Comparison of ENCODE assay signal across 21 cellular contexts in the genomic region with DNA sequence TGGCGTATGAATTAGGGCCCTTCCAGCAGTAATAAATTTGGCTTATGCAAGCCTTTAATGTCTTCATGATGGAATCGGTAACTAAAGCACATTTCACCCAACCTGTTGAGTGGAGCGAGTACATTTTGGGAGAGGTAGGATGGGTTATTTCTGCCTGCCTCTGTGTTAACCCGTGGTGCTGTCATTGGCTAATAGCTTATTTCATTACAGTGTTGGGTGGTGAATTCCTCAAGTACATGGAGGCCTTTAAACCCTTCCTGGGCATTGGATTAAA. TPM values are rescaled to one million over a fixed set of nuclear protein-coding genes. Genes with fewer than 3 reads are reported as not detected.
DNase-seq lines count a peak whose midpoint lies in the region; ATAC-seq, FAIRE-seq and TF ChIP-seq lines count a peak whose summit lies in the region.
"Had no signal": no experiment of that assay in that cellular context is flagged by ENCODE, and none has a peak within 500 bp of the region (broad histone marks: within the 10 kb centered on the region; RNA-seq: fewer than 3 reads in every experiment).

No MANE protein-coding gene starts in this region.

- H3K9ac ChIP-seq in GM12878 (ENCODE audit: control insufficient read depth, insufficient read depth, low read length), result no peak overlapping the region

- no peaks in the 10 kb centered on the region for H3K27me3 Mint-ChIP-seq in activated T-cell treated with anti-CD3 and anti-CD28 coated beads, Interleukin-2, amount 50 U/mL, for 24 hours
- peaks cover 9% of the 10 kb centered on the region for H3K27me3 Mint-ChIP-seq in GM23338 (ENCODE audit: insufficient read depth, low read depth, poor library complexity)
- H3K27me3 Mint-ChIP-seq in activated CD4-positive, alpha-beta memory T cell treated with anti-CD3 and anti-CD28 coated beads for 36 hours, result no peaks in the 10 kb centered on the region
- H3K27me3 Mint-ChIP-seq: B cell; CD4-positive, alpha-beta memory T cell; IgD-negative memory B cell had no signal

- no peaks in the 10 kb centered on the region for H3K9me3 ChIP-seq in GM12878 (replicated peaks; ENCODE audit: control insufficient read depth, insufficient read depth, low read length)

- H3K4me2 ChIP-seq in GM23338, result no peak overlapping the region
- no peak overlapping the region for H3K4me2 ChIP-seq in GM12878 (ENCODE audit: control insufficient read depth, insufficient read depth)

- H3K79me2 ChIP-seq in GM23338 (replicated peaks; ENCODE audit: insufficient read depth) (peaks cover 27% of the 10 kb centered on the region), GM12878 (ENCODE audit: control insufficient read depth, insufficient read depth, low read length) (no peaks in the 10 kb centered on the region; the same call in 1 of the 2 replicates)

- CTCF ChIA-PET in GM12878 (lab: Yijun Ruan, JAX), result interaction anchor here (0.8 to 6.1 kb wide), 4 partner anchors 12 to 126 kb away, joined by 3 to 47 read pairs (median 4); no protein-coding TSS in a partner anchor
- CTCF ChIA-PET in activated CD4-positive, alpha-beta memory T cell treated with anti-CD3 and anti-CD28 coated beads for 36 hours (lab: Charles Lee), result interaction anchor here (1.0 to 1.9 kb wide), 2 partner anchors 11 to 114 kb away, joined by 3 to 18 read pairs; no protein-coding TSS in a partner anchor

- no peak for ATAC-seq in GM23338
- no peak for ATAC-seq in GM12878
- no peak for ATAC-seq in HG02938 (IDR thresholded peaks at IDR 0.05; ENCODE audit: unreplicated experiment)
- ATAC-seq: HCT116 had no signal

- DNase-seq in activated T-cell treated with anti-CD3 and anti-CD28 coated beads, Interleukin-2, amount 50 U/mL, for 24 hours, result no peak
- DNase-seq in activated T-cell treated with anti-CD3 and anti-CD28 coated beads for 4 hours (no peak), GM23338 (ENCODE audit: low spot score) (no peak), GM12878 (ENCODE audit: low read depth, low spot score) (no peak), SIG-M5 (lab: John Stamatoyannopoulos, UW) (no peak)
- DNase-seq in activated CD4-positive, alpha-beta memory T cell treated with anti-CD3 and anti-CD28 coated beads for 36 hours, result no peak
- DNase-seq: ACHN; C1 segment of cervical spinal cord; CD4-positive, alpha-beta memory T cell; DND-41; GDM1; KG1 had no signal

- no peak for TF ChIP-seq POLR2A in GM12878 (IDR thresholded peaks at IDR 0.05; ENCODE audit: low read depth, low read length)

- H3K36me3 ChIP-seq in GM23338 (ENCODE audit: insufficient read depth), result peaks cover 96% of the 10 kb centered on the region
- peaks cover 26 to 62% of the 10 kb centered on the region in 2 experiments for H3K36me3 ChIP-seq in GM12878 (ENCODE audit: control insufficient read depth in 2 of 2, insufficient read depth in 2 of 2, low read length in 1 of 2)

- intact Hi-C loops in GM12878 (cut with micrococcal nuclease; ENCODE audit: unreplicated experiment), result no loop called here
- intact Hi-C loops in activated CD4-positive, alpha-beta memory T cell treated with anti-CD3 and anti-CD28 coated beads for 36 hours (cut with micrococcal nuclease), result no loop called here

- WGBS in GM12878 (ENCODE audit: insufficient coverage, insufficient replicate concordance, low lambda C conversion rate, missing lambda C conversion rate), result 83% methylated on average over 4 of the region's 4 CpGs

- RAD21 ChIA-PET in GM12878 (lab: Charles Lee; ENCODE audit: unreplicated experiment), result interaction anchor here (1.6 kb wide), 1 partner anchor 11 kb away, joined by 5 read pairs; no protein-coding TSS in a partner anchor

- peak overlapping the region; percentile 55 for H3K27ac Mint-ChIP-seq in activated T-cell treated with anti-CD3 and anti-CD28 coated beads, Interleukin-2, amount 50 U/mL, for 24 hours
- H3K27ac Mint-ChIP-seq in GM23338, result no peak overlapping the region
- H3K27ac Mint-ChIP-seq in activated CD4-positive, alpha-beta memory T cell treated with anti-CD3 and anti-CD28 coated beads for 36 hours, result no peak overlapping the region
- H3K27ac Mint-ChIP-seq: B cell had no signal

- peaks cover 33% of the 10 kb centered on the region for H3K4me1 Mint-ChIP-seq in activated T-cell treated with anti-CD3 and anti-CD28 coated beads, Interleukin-2, amount 50 U/mL, for 24 hours (ENCODE audit: low read depth)
- H3K4me1 Mint-ChIP-seq in GM23338, result no peaks in the 10 kb centered on the region
- H3K4me1 Mint-ChIP-seq in activated CD4-positive, alpha-beta memory T cell treated with anti-CD3 and anti-CD28 coated beads for 36 hours (ENCODE audit: low read depth), result peaks cover 27% of the 10 kb centered on the region
- H3K4me1 Mint-ChIP-seq: B cell had no signal

- peak overlapping the region; percentile 12; the same call in 1 of the 2 replicates for H3K27ac ChIP-seq in GM23338 (ENCODE audit: low read depth)
- H3K27ac ChIP-seq in GM12878 (ENCODE audit: control insufficient read depth, insufficient read depth), result no peak overlapping the region

- no peak overlapping the region for H2AFZ ChIP-seq in GM23338
- H2AFZ ChIP-seq in GM12878 (ENCODE audit: control insufficient read depth, low read depth, low read length), result no peak overlapping the region

- in situ Hi-C loops in GM12878 (cut with MboI), result no loop called here

- H3K4me1 ChIP-seq in GM23338 (ENCODE audit: insufficient read depth) (no peaks in the 10 kb centered on the region), GM12878 (ENCODE audit: control insufficient read depth, insufficient read depth, low read length) (no peaks in the 10 kb centered on the region)

- POLR2A ChIA-PET in GM12878 (lab: Charles Lee), result interaction anchor here (0.6 kb wide), 3 partner anchors 12 to 1516 kb away, joined by 3 to 8 read pairs (median 4); no protein-coding TSS in a partner anchor
- POLR2A ChIA-PET in activated CD4-positive, alpha-beta memory T cell treated with anti-CD3 and anti-CD28 coated beads for 36 hours (lab: Charles Lee), result interaction anchor here (1.0 to 1.3 kb wide), 2 partner anchors 27 to 114 kb away, joined by 3 read pairs; a partner anchor contains a TSS

- H4K20me1 ChIP-seq in GM23338 (replicated peaks; ENCODE audit: insufficient read depth), result peaks cover 36% of the 10 kb centered on the region
- H4K20me1 ChIP-seq in GM12878 (ENCODE audit: control insufficient read depth, insufficient read depth), result no peaks in the 10 kb centered on the region

- no peak for FAIRE-seq in GM12878 (lab: Jason Lieb, UNC)
- FAIRE-seq: D721Med, GM19239, H54 had no signal

- H3K4me3 Mint-ChIP-seq in activated T-cell treated with anti-CD3 and anti-CD28 coated beads, Interleukin-2, amount 50 U/mL, for 24 hours, result no peak overlapping the region
- no peak overlapping the region for H3K4me3 Mint-ChIP-seq in GM23338
- no peak overlapping the region for H3K4me3 Mint-ChIP-seq in activated CD4-positive, alpha-beta memory T cell treated with anti-CD3 and anti-CD28 coated beads for 36 hours
- H3K4me3 Mint-ChIP-seq: B cell; CD4-positive, alpha-beta memory T cell; IgD-negative memory B cell had no signal

- no peak for TF ChIP-seq RAD21 in GM12878 (IDR thresholded peaks at IDR 0.05; ENCODE audit: insufficient read depth, low read depth, low read length)

- peaks cover 97% of the 10 kb centered on the region for H3K36me3 Mint-ChIP-seq in activated T-cell treated with anti-CD3 and anti-CD28 coated beads, Interleukin-2, amount 50 U/mL, for 24 hours (ENCODE audit: low read depth)
- peaks cover 99% of the 10 kb centered on the region for H3K36me3 Mint-ChIP-seq in GM23338 (ENCODE audit: low read depth)
- H3K36me3 Mint-ChIP-seq in activated CD4-positive, alpha-beta memory T cell treated with anti-CD3 and anti-CD28 coated beads for 36 hours, result peaks cover 81% of the 10 kb centered on the region

- TF ChIP-seq EP300 in GM12878 (IDR thresholded peaks at IDR 0.05; ENCODE audit: borderline replicate concordance in 1 of 2, control insufficient read depth in 1 of 2, low read depth in 2 of 2, low read length in 2 of 2), result no peak

- SMC1A ChIA-PET in GM12878 (lab: Charles Lee; ENCODE audit: uncharacterized antibody, unreplicated experiment), result interaction anchor here (1.2 to 1.7 kb wide), 4 partner anchors 13 to 60 kb away, joined by 3 to 6 read pairs (median 3); no protein-coding TSS in a partner anchor

- no peaks in the 10 kb centered on the region for H3K9me2 ChIP-seq in GM23338 (ENCODE audit: insufficient read depth)

- H3K27me3 ChIP-seq in GM23338 (ENCODE audit: insufficient read depth), result no peaks in the 10 kb centered on the region
- H3K27me3 ChIP-seq in GM12878 (replicated peaks in 1 of 2; ENCODE audit: control insufficient read depth in 2 of 2, insufficient read depth in 2 of 2, low read length in 1 of 2), result no peaks in the 10 kb centered on the region

- TF ChIP-seq CTCF in GM23338 (conservative IDR thresholded peaks at IDR 0.05; ENCODE audit: low read depth in 2 of 2) (no peak), GM12878 (IDR thresholded peaks at IDR 0.05 in 2 of 3, conservative IDR thresholded peaks at IDR 0.05 in 1 of 3; ENCODE audit: control insufficient read depth in 2 of 3, extremely low read depth in 1 of 3, insufficient read depth in 1 of 3, low read depth in 3 of 3, low read length in 3 of 3) (no peak)

- H3K4me3 ChIP-seq in GM23338 (no peak overlapping the region), GM12878 (no peak overlapping the region)

- peaks cover 55% of the 10 kb centered on the region for H3F3A ChIP-seq in GM23338 (replicated peaks; ENCODE audit: low read depth)

- BruUV-seq in GM12878 (replicated peaks; lab: Mats Ljungman, UMichigan), result TSS peak; percentile 9

- no peaks in the 10 kb centered on the region for H3K9me3 Mint-ChIP-seq in activated T-cell treated with anti-CD3 and anti-CD28 coated beads, Interleukin-2, amount 50 U/mL, for 24 hours
- no peaks in the 10 kb centered on the region for H3K9me3 Mint-ChIP-seq in GM23338
- H3K9me3 Mint-ChIP-seq in activated CD4-positive, alpha-beta memory T cell treated with anti-CD3 and anti-CD28 coated beads for 36 hours, result no peaks in the 10 kb centered on the region
- H3K9me3 Mint-ChIP-seq: CD4-positive, alpha-beta memory T cell; IgD-negative memory B cell had no signal

RNA-seq across cellular contexts. Expression of a gene that starts 17.8 kb away (rescaled TPM):
- 10.6 and 12.1 TPM in 2 replicates for total RNA-seq in GM23338 (2014; rRNA removed; shearing (Covaris generic))
- polyA plus RNA-seq in GM23338 (2016; fragmentation: Nextera tagmentation; extraction: Ambion mirVana) (2.2 and 2.5 TPM in 2 replicates), GM12878 (2011; rRNA removed) (2.0 and 2.7 TPM in 2 replicates), GM12878 (2014; fragmentation: Illumina TruSeq; extraction: Trizol) (0.38 TPM in 1 of 2 replicates, not detected in the other), GM12878 (2014; fragmentation: Nextera tagmentation; extraction: Ambion mirVana) (not detected), GM12878 (2014; rRNA removed) (0.74 and 1.4 TPM in 2 replicates), GM12878 (2016; fragmentation: Nextera tagmentation; extraction: Ambion mirVana) (under 1 TPM in 1 of 2 experiments, not detected in 1; 0.11 TPM)
- 10.4 and 10.6 TPM in 2 replicates for total RNA-seq in GM12878 (2013; cell fraction: nucleolus; rRNA removed)
- total RNA-seq in GM12878 (2014; rRNA removed) (0.11 and 0.23 TPM in 2 replicates), GM12878 (2014; rRNA removed; fragmentation: Illumina TruSeq; extraction: Trizol) (0.18 and 0.85 TPM in 2 replicates), GM12878 (2021) (0.69 and 1.5 TPM in 2 replicates)
- polyA plus RNA-seq in GM12878 (2011; ENCODE audit: low read depth), result 0.79 TPM
- polyA plus RNA-seq in GM12878 (2011; cell fraction: cytosol; rRNA removed), result 1.9 and 3.5 TPM in 2 replicates
- 18.8 and 22.1 TPM in 2 replicates for polyA plus RNA-seq in GM12878 (2011; cell fraction: nucleus; rRNA removed)
- polyA plus RNA-seq in GM12878 (2012), result 1.8 and 2.9 TPM in 2 replicates
- 1.4 and 1.8 TPM in 2 replicates for polyA minus RNA-seq in GM12878 (2011; rRNA and poly(A)+ RNA removed)
- 0.94 and 1.1 TPM in 2 replicates for polyA minus RNA-seq in GM12878 (2011; cell fraction: cytosol; rRNA and poly(A)+ RNA removed)
- polyA minus RNA-seq in GM12878 (2011; cell fraction: nucleus; rRNA and poly(A)+ RNA removed), result 1.8 and 2.7 TPM in 2 replicates
- 10 to 100 TPM; 11.3 to 13.0 TPM for total RNA-seq in activated CD4-positive, alpha-beta memory T cell treated with anti-CD3 and anti-CD28 coated beads for 36 hours

RNA-seq across cellular contexts. Expression of a gene that starts 26.4 kb away (rescaled TPM):
- 526 and 599 TPM in 2 replicates for total RNA-seq in GM23338 (2014; rRNA removed; shearing (Covaris generic))
- 219 and 274 TPM in 2 replicates for polyA plus RNA-seq in GM23338 (2016; fragmentation: Nextera tagmentation; extraction: Ambion mirVana)
- 212 and 232 TPM in 2 replicates for total RNA-seq in GM12878 (2013; cell fraction: nucleolus; rRNA removed)
- 246 and 258 TPM in 2 replicates for total RNA-seq in GM12878 (2014; rRNA removed)
- total RNA-seq in GM12878 (2014; rRNA removed; fragmentation: Illumina TruSeq; extraction: Trizol), result 261 and 282 TPM in 2 replicates
- 485 and 525 TPM in 2 replicates for total RNA-seq in GM12878 (2021)
- polyA plus RNA-seq in GM12878 (2011; ENCODE audit: low read depth), result 133 TPM
- 231 and 237 TPM in 2 replicates for polyA plus RNA-seq in GM12878 (2011; rRNA removed)
- 156 and 173 TPM in 2 replicates for polyA plus RNA-seq in GM12878 (2011; cell fraction: cytosol; rRNA removed)
- 144 and 217 TPM in 2 replicates for polyA plus RNA-seq in GM12878 (2011; cell fraction: nucleus; rRNA removed)
- polyA plus RNA-seq in GM12878 (2012), result 185 and 207 TPM in 2 replicates
- 430 and 445 TPM in 2 replicates for polyA plus RNA-seq in GM12878 (2014; fragmentation: Illumina TruSeq; extraction: Trizol)
- 100 to 1,000 TPM; 130 to 233 TPM for polyA plus RNA-seq in GM12878 (2014; fragmentation: Nextera tagmentation; extraction: Ambion mirVana)
- polyA plus RNA-seq in GM12878 (2014; rRNA removed), result 255 and 258 TPM in 2 replicates
- 10 to 100 TPM; 67.8 to 73.9 TPM for polyA plus RNA-seq in GM12878 (2016; fragmentation: Nextera tagmentation; extraction: Ambion mirVana)
- polyA minus RNA-seq in GM12878 (2011; rRNA and poly(A)+ RNA removed), result 236 and 343 TPM in 2 replicates
- 95.2 and 97.0 TPM in 2 replicates for polyA minus RNA-seq in GM12878 (2011; cell fraction: cytosol; rRNA and poly(A)+ RNA removed)
- polyA minus RNA-seq in GM12878 (2011; cell fraction: nucleus; rRNA and poly(A)+ RNA removed), result 44.5 and 57.6 TPM in 2 replicates
- 100 to 1,000 TPM; 475 to 488 TPM for total RNA-seq in activated CD4-positive, alpha-beta memory T cell treated with anti-CD3 and anti-CD28 coated beads for 36 hours

RNA-seq across cellular contexts. Expression of a gene that starts 56.9 kb away (rescaled TPM):
- not detected in 2 replicates for total RNA-seq in GM23338 (2014; rRNA removed; shearing (Covaris generic))
- polyA plus RNA-seq in GM23338 (2016; fragmentation: Nextera tagmentation; extraction: Ambion mirVana), result not detected in 2 replicates
- total RNA-seq in GM12878 (2013; cell fraction: nucleolus; rRNA removed), result 7.7 and 9.6 TPM in 2 replicates
- 7.9 and 8.4 TPM in 2 replicates for total RNA-seq in GM12878 (2014; rRNA removed)
- total RNA-seq in GM12878 (2014; rRNA removed; fragmentation: Illumina TruSeq; extraction: Trizol), result 3.2 and 4.1 TPM in 2 replicates
- total RNA-seq in GM12878 (2021), result 8.3 and 9.5 TPM in 2 replicates
- polyA plus RNA-seq in GM12878 (2011; ENCODE audit: low read depth), result 2.3 TPM
- 8.6 and 9.6 TPM in 2 replicates for polyA plus RNA-seq in GM12878 (2011; rRNA removed)
- polyA plus RNA-seq in GM12878 (2011; cell fraction: cytosol; rRNA removed), result 11.3 and 12.2 TPM in 2 replicates
- 21.6 and 25.3 TPM in 2 replicates for polyA plus RNA-seq in GM12878 (2011; cell fraction: nucleus; rRNA removed)
- polyA plus RNA-seq in GM12878 (2012), result 4.7 and 7.3 TPM in 2 replicates
- polyA plus RNA-seq in GM12878 (2014; fragmentation: Illumina TruSeq; extraction: Trizol), result 4.8 and 6.0 TPM in 2 replicates
- 1 to 10 TPM in 1 of 2 experiments, under 1 TPM in 1; 0.63 to 1.8 TPM for polyA plus RNA-seq in GM12878 (2014; fragmentation: Nextera tagmentation; extraction: Ambion mirVana)
- polyA plus RNA-seq in GM12878 (2014; rRNA removed), result 6.0 and 6.3 TPM in 2 replicates
- 1 to 10 TPM; 1.6 to 1.7 TPM for polyA plus RNA-seq in GM12878 (2016; fragmentation: Nextera tagmentation; extraction: Ambion mirVana)
- 6.6 and 12.4 TPM in 2 replicates for polyA minus RNA-seq in GM12878 (2011; rRNA and poly(A)+ RNA removed)
- 6.7 and 10.3 TPM in 2 replicates for polyA minus RNA-seq in GM12878 (2011; cell fraction: cytosol; rRNA and poly(A)+ RNA removed)
- 9.1 and 11.5 TPM in 2 replicates for polyA minus RNA-seq in GM12878 (2011; cell fraction: nucleus; rRNA and poly(A)+ RNA removed)
- 10 to 100 TPM; 57.7 to 58.2 TPM for total RNA-seq in activated CD4-positive, alpha-beta memory T cell treated with anti-CD3 and anti-CD28 coated beads for 36 hours
- total RNA-seq: A172, HT1080 had no signal

Comparison
In these comparisons a context has a peak if more than half of its experiments do, and no peak if none do; other contexts are left out.
1. RNA of a gene that starts 56.9 kb away (total RNA-seq): 57.7 to 58.2 TPM in activated CD4-positive, alpha-beta memory T cell treated with anti-CD3 and anti-CD28 coated beads for 36 hours; 3.2 to 9.6 TPM in GM12878 and not detected in GM23338; every median in the first group is over 4 times any median in the second.